In genomic region chr1:156124557-156125483, GRCh38 we compare ENCODE assay signal across 8 cellular contexts. TPM values are rescaled to one million over a fixed set of nuclear protein-coding genes. Genes with fewer than 3 reads are reported as not detected.
DNase-seq lines count a peak whose midpoint lies in the region; TF ChIP-seq lines count a peak whose summit lies in the region.

No MANE protein-coding gene starts in this region.

- H3K9ac ChIP-seq in HUES48 (ENCODE audit: low read depth, low read length) (no peak overlapping the region), subcutaneous abdominal adipose tissue (ENCODE audit: low read length in 5 of 5) (peak overlapping the region; percentile 20 to 80 (median 59))

- POLR2A ChIA-PET in AG04450 (lab: Yijun Ruan, JAX) = interaction anchor here (5.8 kb wide), 1 partner anchor 11 kb away, joined by 125 read pairs; the partner anchor contains the start of gene LMNA

- peak overlapping the region; percentile 84 for H3K27ac Mint-ChIP-seq in activated T-helper 2 cell treated with anti-CD3 and anti-CD28 coated beads, Interferon-gamma antibody, Interleukin-2, Interleukin-4, amounts not matched to agents 10 μg/mL and 5 μg/mL and 100 μg/mL, durations not matched to agents 14 hours and 24 hours and 36 hours
- H3K27ac Mint-ChIP-seq in immature natural killer cell = peak overlapping the region; percentile 83 to 93 (median 90)

- H3K4me3 ChIP-seq in AG04450 (ENCODE audit: low read depth, low read length) = no peak overlapping the region
- no peak overlapping the region for H3K4me3 ChIP-seq in HUES48 (ENCODE audit: low read depth, low read length)
- H3K4me3 ChIP-seq in subcutaneous abdominal adipose tissue (ENCODE audit: low read depth in 1 of 5, low read length in 5 of 5) = peak overlapping the region; percentile 54 to 64 (median 56)

- no peaks in the 10 kb centered on the region for H3K27me3 ChIP-seq in AG04450 (ENCODE audit: control insufficient read depth, insufficient read depth, low read length)
- H3K27me3 ChIP-seq in HUES48 (ENCODE audit: control insufficient read depth, insufficient read depth, low read length) = no peaks in the 10 kb centered on the region
- H3K27me3 ChIP-seq in subcutaneous abdominal adipose tissue (ENCODE audit: control insufficient read depth in 5 of 5, insufficient read depth in 4 of 5, low read length in 5 of 5) = no peaks in the 10 kb centered on the region

- H3K27ac ChIP-seq in AG04450 (ENCODE audit: low read depth, low read length) (peak overlapping the region; percentile 99), HUES48 (ENCODE audit: low read depth, low read length) (peak overlapping the region; percentile 5), subcutaneous abdominal adipose tissue (ENCODE audit: low read depth, low read length) (peak overlapping the region; percentile 97)

- H3K4me1 Mint-ChIP-seq in activated T-helper 2 cell treated with anti-CD3 and anti-CD28 coated beads, Interferon-gamma antibody, Interleukin-2, Interleukin-4, amounts not matched to agents 10 μg/mL and 5 μg/mL and 100 μg/mL, durations not matched to agents 14 hours and 24 hours and 36 hours (ENCODE audit: low read depth) = peaks cover 67% of the 10 kb centered on the region
- H3K4me1 Mint-ChIP-seq in immature natural killer cell = peaks cover 36 to 53% of the 10 kb centered on the region in 2 donors

- peaks cover 54% of the 10 kb centered on the region for H3K4me1 ChIP-seq in HUES48 (ENCODE audit: control insufficient read depth, insufficient read depth, low read length)
- peaks cover 50 to 100% (median 99%) of the 10 kb centered on the region in 5 donors for H3K4me1 ChIP-seq in subcutaneous abdominal adipose tissue (ENCODE audit: control insufficient read depth in 5 of 5, insufficient read depth in 5 of 5, low read length in 5 of 5)

- peak overlapping the region; percentile 47 for H3K4me3 Mint-ChIP-seq in activated T-helper 2 cell treated with anti-CD3 and anti-CD28 coated beads, Interferon-gamma antibody, Interleukin-2, Interleukin-4, amounts not matched to agents 10 μg/mL and 5 μg/mL and 100 μg/mL, durations not matched to agents 14 hours and 24 hours and 36 hours (ENCODE audit: low read depth)
- H3K4me3 Mint-ChIP-seq in immature natural killer cell = peak overlapping the region in 2 of 5 donors; percentile 25 to 49

- in situ Hi-C loops in GM13976 (cut with MboI; ENCODE audit: low sequenced_read_pairs, unreplicated experiment) = no loop called here

- H3K9me3 ChIP-seq in AG04450 (ENCODE audit: control insufficient read depth, insufficient read depth, low read length) (no peaks in the 10 kb centered on the region), HUES48 (ENCODE audit: control insufficient read depth, insufficient read depth, low read length) (no peaks in the 10 kb centered on the region), subcutaneous abdominal adipose tissue (ENCODE audit: control insufficient read depth in 5 of 5, low read length in 5 of 5) (no peaks in the 10 kb centered on the region)

- CTCF ChIA-PET in AG04450 (lab: Charles Lee) = interaction anchor here (32.7 kb wide), 1 partner anchor 27 kb away, joined by 682 read pairs; no protein-coding TSS in a partner anchor

- TF ChIP-seq CTCF in AG04450 (IDR thresholded peaks at IDR 0.05; ENCODE audit: low read depth, low read length) (no peak), GM13976 (IDR thresholded peaks at IDR 0.05; ENCODE audit: borderline replicate concordance, control extremely low read depth, extremely low read depth, insufficient read depth, missing control alignments) (no peak)

- intact Hi-C loops in activated T-helper 2 cell treated with anti-CD3 and anti-CD28 coated beads, Interferon-gamma antibody, Interleukin-2, Interleukin-4, amounts not matched to agents 10 μg/mL and 5 μg/mL and 100 μg/mL, durations not matched to agents 14 hours and 24 hours and 36 hours (cut with micrococcal nuclease) = loop anchor here (10.0 kb wide), 1 partner anchor 380 kb away; the partner anchor contains the start of gene MEF2D

- H3K9me3 Mint-ChIP-seq in activated T-helper 2 cell treated with anti-CD3 and anti-CD28 coated beads, Interferon-gamma antibody, Interleukin-2, Interleukin-4, amounts not matched to agents 10 μg/mL and 5 μg/mL and 100 μg/mL, durations not matched to agents 14 hours and 24 hours and 36 hours = no peaks in the 10 kb centered on the region
- peaks cover 0 to 2% (median 0%) of the 10 kb centered on the region in 6 donors for H3K9me3 Mint-ChIP-seq in immature natural killer cell

- peaks cover 23% of the 10 kb centered on the region for H3K36me3 Mint-ChIP-seq in activated T-helper 2 cell treated with anti-CD3 and anti-CD28 coated beads, Interferon-gamma antibody, Interleukin-2, Interleukin-4, amounts not matched to agents 10 μg/mL and 5 μg/mL and 100 μg/mL, durations not matched to agents 14 hours and 24 hours and 36 hours (ENCODE audit: low read depth)
- no peaks in the 10 kb centered on the region for H3K36me3 Mint-ChIP-seq in immature natural killer cell

- H3K36me3 ChIP-seq in HUES48 (ENCODE audit: control insufficient read depth, insufficient read depth, low read length) (no peaks in the 10 kb centered on the region), subcutaneous abdominal adipose tissue (ENCODE audit: control insufficient read depth in 5 of 5, insufficient read depth in 5 of 5, low read length in 5 of 5) (peaks cover 0 to 48% (median 28%) of the 10 kb centered on the region in 5 donors)

- DNase-seq in AG04450 (ENCODE audit: low read depth, low spot score) = no peak
- no peak for DNase-seq in activated T-helper 2 cell treated with anti-CD3 and anti-CD28 coated beads, Interferon-gamma antibody, Interleukin-2, Interleukin-4, amounts not matched to agents 10 μg/mL and 5 μg/mL and 100 μg/mL, durations not matched to agents 14 hours and 24 hours and 36 hours (ENCODE audit: low spot score)
- peak; percentile 55 to 65 (median 63) for DNase-seq in immature natural killer cell
- DNase-seq in DMS79 treated with DMSO at 0.1 percent for 48 hours (lab: John Stamatoyannopoulos, UW) = no peak
- DNase-seq in GM13976 (ENCODE audit: low spot score) = no peak
- no peak for DNase-seq in effector CD8-positive, alpha-beta T cell (lab: John Stamatoyannopoulos, UW)

- H3K27me3 Mint-ChIP-seq in activated T-helper 2 cell treated with anti-CD3 and anti-CD28 coated beads, Interferon-gamma antibody, Interleukin-2, Interleukin-4, amounts not matched to agents 10 μg/mL and 5 μg/mL and 100 μg/mL, durations not matched to agents 14 hours and 24 hours and 36 hours (ENCODE audit: low read depth) = no peaks in the 10 kb centered on the region
- peaks cover 11 to 21% (median 20%) of the 10 kb centered on the region in 3 donors for H3K27me3 Mint-ChIP-seq in immature natural killer cell (ENCODE audit: low read depth in 3 of 3)

RNA-seq across cellular contexts. Expression of gene LMNA, which starts 10.3 kb away (rescaled TPM):
- 365 and 382 TPM in 2 replicates for polyA plus RNA-seq in AG04450 (2011; rRNA removed)
- 379 and 407 TPM in 2 replicates for polyA minus RNA-seq in AG04450 (2011; rRNA and poly(A)+ RNA removed)
- 246 and 247 TPM in 2 replicates for total RNA-seq in activated T-helper 2 cell treated with anti-CD3 and anti-CD28 coated beads, Interferon-gamma antibody, Interleukin-2, Interleukin-4, amounts not matched to agents 10 μg/mL and 5 μg/mL and 100 μg/mL, durations not matched to agents 14 hours and 24 hours and 36 hours
- polyA plus RNA-seq in immature natural killer cell = 10 to 100 TPM in 2 of 3 donors, 1 to 10 TPM in 1; 4.4 to 14.0 (median 10.3) TPM

RNA-seq across cellular contexts. Expression of gene SEMA4A, which starts 28.6 kb away (rescaled TPM):
- polyA plus RNA-seq in AG04450 (2011; rRNA removed) (0.58 and 0.60 TPM in 2 replicates), immature natural killer cell (10 to 100 TPM in 1 of 3 donors, 1 to 10 TPM in 2; 2.5 to 12.4 (median 3.2) TPM)
- 0.56 and 1.1 TPM in 2 replicates for polyA minus RNA-seq in AG04450 (2011; rRNA and poly(A)+ RNA removed)
- total RNA-seq in activated T-helper 2 cell treated with anti-CD3 and anti-CD28 coated beads, Interferon-gamma antibody, Interleukin-2, Interleukin-4, amounts not matched to agents 10 μg/mL and 5 μg/mL and 100 μg/mL, durations not matched to agents 14 hours and 24 hours and 36 hours = 128 and 132 TPM in 2 replicates

RNA-seq across cellular contexts. Expression of gene MEX3A, which starts 42.6 kb away (rescaled TPM):
- polyA plus RNA-seq in AG04450 (2011; rRNA removed) (11.8 and 14.6 TPM in 2 replicates), immature natural killer cell (not detected)
- polyA minus RNA-seq in AG04450 (2011; rRNA and poly(A)+ RNA removed) = 13.9 and 14.3 TPM in 2 replicates
- total RNA-seq in activated T-helper 2 cell treated with anti-CD3 and anti-CD28 coated beads, Interferon-gamma antibody, Interleukin-2, Interleukin-4, amounts not matched to agents 10 μg/mL and 5 μg/mL and 100 μg/mL, durations not matched to agents 14 hours and 24 hours and 36 hours = 1.2 and 1.6 TPM in 2 replicates

Comparison
In these comparisons a context has a peak if more than half of its experiments do, and no peak if none do; other contexts are left out.
1. DNase-seq: peak in immature natural killer cell (3 of 3); none in AG04450 (single experiment), activated T-helper 2 cell treated with anti-CD3 and anti-CD28 coated beads, Interferon-gamma antibody, Interleukin-2, Interleukin-4, amounts not matched to agents 10 μg/mL and 5 μg/mL and 100 μg/mL, durations not matched to agents 14 hours and 24 hours and 36 hours (single experiment), DMS79 treated with DMSO at 0.1 percent for 48 hours (single experiment), GM13976 (single experiment) and effector CD8-positive, alpha-beta T cell (single experiment).
2. H3K27ac ChIP-seq: peak in every context shown above with its lines; median percentile 99 in AG04450; 97 in subcutaneous abdominal adipose tissue; 5 in HUES48.
3. H3K4me3 ChIP-seq: peak in subcutaneous abdominal adipose tissue (5 of 5); none in AG04450 (single experiment) and HUES48 (single experiment).
4. RNA of gene LMNA, which starts 10.3 kb away (polyA plus RNA-seq): 365 to 382 TPM in AG04450; 4.4 to 14.0 TPM in immature natural killer cell; every median in the first group is over 10 times any median in the second.
5. RNA of gene MEX3A, which starts 42.6 kb away (polyA plus RNA-seq): 11.8 to 14.6 TPM in AG04450; not detected in immature natural killer cell; every median in the first group is over 10 times any median in the second.